In genomic region chr17:82874011-82874835, GRCh38 we compare ENCODE assay signal across 21 cellular contexts. TPM values are rescaled to one million over a fixed set of nuclear protein-coding genes. Genes with fewer than 3 reads are reported as not detected.
DNase-seq lines count a peak whose midpoint lies in the region; ATAC-seq, FAIRE-seq and TF ChIP-seq lines count a peak whose summit lies in the region.
"Had no signal": no experiment of that assay in that cellular context is flagged by ENCODE, and none has a peak within 500 bp of the region (broad histone marks: within the 10 kb centered on the region; RNA-seq: fewer than 3 reads in every experiment).

No MANE protein-coding gene starts in this region.

- no peak overlapping the region for H2AFZ ChIP-seq in DND-41 (ENCODE audit: low read depth, low read length)

- ATAC-seq in DND-41 (ENCODE audit: insufficient read depth, low read depth) (no peak), GM18511 (IDR thresholded peaks at IDR 0.05; ENCODE audit: unreplicated experiment) (no peak)
- ATAC-seq: Panc1, pancreas had no signal

- FAIRE-seq in kidney (lab: Jason Lieb, UNC) = no peak
- FAIRE-seq: endothelial cell of umbilical vein, HTR-8/SVneo, islet of Langerhans, pancreas had no signal

- no peak for TF ChIP-seq CTCF in DND-41 (IDR thresholded peaks at IDR 0.05; ENCODE audit: borderline replicate concordance, extremely low read depth, low read length, poor library complexity, severe bottlenecking)
- TF ChIP-seq CTCF in VCaP (conservative IDR thresholded peaks at IDR 0.05) = no peak
- no peak for TF ChIP-seq CTCF in kidney (IDR thresholded peaks at IDR 0.05; ENCODE audit: borderline replicate concordance, extremely low read depth, insufficient read depth)
- no peak for TF ChIP-seq CTCF in spleen (IDR thresholded peaks at IDR 0.05 in 8 of 11, conservative IDR thresholded peaks at IDR 0.05 in 3 of 11)

- H3K4me3 ChIP-seq in DND-41 (ENCODE audit: low read depth in 1 of 2, low read length in 2 of 2) (no peak overlapping the region), kidney (ENCODE audit: low read length in 2 of 2) (no peak overlapping the region), spleen (no peak overlapping the region)
- H3K4me3 ChIP-seq: pancreas had no signal

- H3K27me3 ChIP-seq in DND-41 (ENCODE audit: insufficient read depth, low read length, poor library complexity) (no peaks in the 10 kb centered on the region), spleen (replicated peaks in 1 of 7) (no peaks in the 10 kb centered on the region)
- H3K27me3 ChIP-seq: BE2C, pancreas had no signal

- H3K9ac ChIP-seq in DND-41 (ENCODE audit: low read depth, low read length) (no peak overlapping the region), kidney (ENCODE audit: low read length in 2 of 2) (no peak overlapping the region)

- intact Hi-C loops in kidney (cut with DNase I) (no loop called here), spleen (cut with DNase I; ENCODE audit: low total_unique reads) (no loop called here)

- no peak for TF ChIP-seq POLR2A in spleen (IDR thresholded peaks at IDR 0.05)

- H4K20me1 ChIP-seq in DND-41 (ENCODE audit: insufficient read depth, low read length) = peaks cover 26% of the 10 kb centered on the region

- H3K9me3 ChIP-seq in DND-41 (ENCODE audit: insufficient read depth, low read length, severe bottlenecking) = no peaks in the 10 kb centered on the region
- no peaks in the 10 kb centered on the region for H3K9me3 ChIP-seq in kidney (ENCODE audit: control insufficient read depth in 1 of 2, low read length in 2 of 2)
- no peaks in the 10 kb centered on the region for H3K9me3 ChIP-seq in spleen
- H3K9me3 ChIP-seq: BE2C, pancreas had no signal

- no peak for DNase-seq in DND-41
- DNase-seq in kidney = peak; percentile 73
- peak; percentile 76 for DNase-seq in spleen
- no peak for DNase-seq in NCI-H1930 (lab: John Stamatoyannopoulos, UW)
- no peak for DNase-seq in CD1c-positive myeloid dendritic cell (ENCODE audit: extremely low spot score)
- DNase-seq in NK-92 (lab: John Stamatoyannopoulos, UW; ENCODE audit: unreplicated experiment) = no peak
- DNase-seq: amniotic stem cell, BE2C, head of caudate nucleus, NCI-H524 treated with DMSO at 0.1 percent for 48 hours, WERI-Rb-1 had no signal

- peak overlapping the region; percentile 62; the same call in 1 of the 2 replicates for H3K27ac ChIP-seq in DND-41 (ENCODE audit: low read length)
- H3K27ac ChIP-seq in VCaP = peak overlapping the region; percentile 99
- no peak overlapping the region for H3K27ac ChIP-seq in kidney (ENCODE audit: low read depth in 2 of 2, low read length in 2 of 2)
- peak overlapping the region in 1 of 8 donors; percentile 64 for H3K27ac ChIP-seq in spleen
- H3K27ac ChIP-seq: pancreas, WERI-Rb-1 had no signal

- peaks cover 57% of the 10 kb centered on the region for H3K4me1 ChIP-seq in DND-41 (ENCODE audit: insufficient read depth, low read length)
- peaks cover 0 to 4% of the 10 kb centered on the region in 2 donors for H3K4me1 ChIP-seq in kidney (ENCODE audit: control insufficient read depth in 1 of 2, insufficient read depth in 1 of 2, low read depth in 1 of 2, low read length in 2 of 2)
- H3K4me1 ChIP-seq in spleen = peaks cover 6 to 98% (median 63%) of the 10 kb centered on the region in 6 donors
- H3K4me1 ChIP-seq: BE2C had no signal

- peaks cover 89% of the 10 kb centered on the region for H3K36me3 ChIP-seq in DND-41 (ENCODE audit: insufficient read depth, low read length)
- H3K36me3 ChIP-seq in kidney (ENCODE audit: control insufficient read depth in 1 of 2, insufficient read depth in 2 of 2, low read length in 2 of 2) = peaks cover 3 to 10% of the 10 kb centered on the region in 2 donors
- H3K36me3 ChIP-seq in spleen = peaks cover 0 to 59% (median 23%) of the 10 kb centered on the region in 6 donors
- H3K36me3 ChIP-seq: pancreas had no signal

- no peak overlapping the region for H3K4me2 ChIP-seq in DND-41 (ENCODE audit: insufficient read depth, low read length)

- peaks cover 100% of the 10 kb centered on the region for H3K79me2 ChIP-seq in DND-41 (ENCODE audit: insufficient read depth, low read length)

- WGBS in spleen, 5 donors = 88 to 94% (median 93%) methylated on average over 21 to 34 of the region's 34 CpGs

RNA-seq across cellular contexts. Expression of gene ZNF750, which starts 34.4 kb away (rescaled TPM):
- 0.25 TPM for total RNA-seq in kidney
- 0.30 TPM for polyA plus RNA-seq in kidney (ENCODE audit: insufficient read depth, low read depth, low replicate concordance)
- total RNA-seq in spleen = under 1 TPM in 2 of 7 donors, not detected in 5; 0.12 to 0.13 TPM
- under 1 TPM; 0.05 to 0.16 (median 0.15) TPM for polyA plus RNA-seq in spleen
- total RNA-seq: activated T-helper 1 cell treated with anti-CD3 and anti-CD28 coated beads, Interleukin-12 subunit alpha, Interleukin-12 subunit beta, Interleukin-2, Interleukin-4 antibody, amounts not matched to agents 30 ng/mL and 10 ng/mL and 1 ng/mL, durations not matched to agents 14 hours and 24 hours and 36 hours; cerebellum; mononuclear cell; pancreas had no signal

Comparison
In these comparisons a context has a peak if more than half of its experiments do, and no peak if none do; other contexts are left out.
1. DNase-seq: peak in kidney (single experiment) and spleen (single experiment); none in DND-41 (single experiment), NCI-H1930 (0 of 2), CD1c-positive myeloid dendritic cell (single experiment) and NK-92 (single experiment).
2. H3K27ac ChIP-seq: peak in DND-41 (single experiment) and VCaP (single experiment); none in kidney (0 of 2).